ENCODE assay signal across 9 cellular contexts in the genomic region with DNA sequence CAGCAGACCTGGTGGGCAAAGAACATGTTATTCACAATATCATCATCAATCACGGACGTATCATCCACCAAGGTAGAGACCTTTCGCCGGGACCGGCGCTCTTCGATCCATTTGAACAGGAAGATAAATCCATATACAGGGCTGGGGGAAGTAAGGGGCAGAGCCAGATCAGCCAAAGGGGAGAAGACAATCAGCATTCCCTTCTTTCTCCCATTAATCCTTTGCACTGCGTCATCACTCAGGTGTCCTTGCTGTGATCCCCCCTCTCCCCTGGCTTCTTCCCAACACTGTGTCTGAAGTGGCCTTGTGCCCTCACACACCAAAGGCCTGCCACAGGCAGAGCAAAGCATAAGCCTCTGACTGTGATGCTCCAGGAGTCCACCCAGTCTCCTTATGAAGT. TPM values are rescaled to one million over a fixed set of nuclear protein-coding genes. Genes with fewer than 3 reads are reported as not detected.
DNase-seq lines count a peak whose midpoint lies in the region; FAIRE-seq and TF ChIP-seq lines count a peak whose summit lies in the region.
"Had no signal": no experiment of that assay in that cellular context is flagged by ENCODE, and none has a peak within 500 bp of the region (broad histone marks: within the 10 kb centered on the region; RNA-seq: fewer than 3 reads in every experiment).

No MANE protein-coding gene starts in this region.

- peak overlapping the region; percentile 91 for H3K4me2 ChIP-seq in GM23248 (ENCODE audit: unreplicated experiment)

- H2AFZ ChIP-seq in GM23248: no peak overlapping the region

- H3K9me2 ChIP-seq in GM23248 (ENCODE audit: insufficient read depth): no peaks in the 10 kb centered on the region

- in situ Hi-C loops in GM23248 (cut with MboI): no loop called here

- intact Hi-C loops in esophagus muscularis mucosa (cut with DNase I): no loop called here

- H3K4me3 ChIP-seq in GM23248 (peak overlapping the region; percentile 95), SK-N-MC (peak overlapping the region; percentile 83; the same call in 1 of the 2 replicates), esophagus muscularis mucosa (peak overlapping the region; percentile 89 to 98 (median 92)), retinal pigment epithelial cell (ENCODE audit: low read length) (peak overlapping the region; percentile 94)

- H3K27ac ChIP-seq in GM23248: no peak overlapping the region
- no peak overlapping the region for H3K27ac ChIP-seq in SK-N-MC
- H3K27ac ChIP-seq in esophagus muscularis mucosa (replicated peaks in 1 of 4): no peak overlapping the region

- H3K9me3 ChIP-seq in GM23248 (ENCODE audit: low read depth): no peaks in the 10 kb centered on the region
- H3K9me3 ChIP-seq in SK-N-MC (ENCODE audit: low read depth, low read length): no peaks in the 10 kb centered on the region
- H3K9me3 ChIP-seq in esophagus muscularis mucosa: no peaks in the 10 kb centered on the region

- peaks cover 12% of the 10 kb centered on the region for H3F3A ChIP-seq in GM23248 (ENCODE audit: insufficient read depth)

- no peak for TF ChIP-seq POLR2A in esophagus muscularis mucosa (IDR thresholded peaks at IDR 0.05; ENCODE audit: low read depth)

- 85 to 87% methylated on average over 8 of the region's 8 CpGs for WGBS in GM23248 (ENCODE audit: low coverage in 1 of 2, low lambda C conversion rate in 2 of 2, missing lambda C conversion rate in 2 of 2), 2 experiments
- WGBS in esophagus muscularis mucosa: 95% methylated on average over 7 of the region's 8 CpGs

- H3K79me2 ChIP-seq in GM23248 (ENCODE audit: insufficient read depth): peaks cover 60% of the 10 kb centered on the region

- TF ChIP-seq CTCF in esophagus muscularis mucosa (IDR thresholded peaks at IDR 0.05): no peak
- no peak for TF ChIP-seq CTCF in retinal pigment epithelial cell (conservative IDR thresholded peaks at IDR 0.05; ENCODE audit: low read depth, low read length)

- H3K36me3 ChIP-seq in GM23248 (ENCODE audit: low read depth): peaks cover 6% of the 10 kb centered on the region; the same call in 1 of the 2 replicates
- peaks cover 4% of the 10 kb centered on the region; the same call in 1 of the 2 replicates for H3K36me3 ChIP-seq in SK-N-MC (ENCODE audit: insufficient read depth, low read length)
- peaks cover 22 to 51% (median 49%) of the 10 kb centered on the region in 4 donors for H3K36me3 ChIP-seq in esophagus muscularis mucosa

- peaks cover 21% of the 10 kb centered on the region for H3K4me1 ChIP-seq in GM23248 (ENCODE audit: insufficient read depth)
- H3K4me1 ChIP-seq in esophagus muscularis mucosa: peaks cover 33 to 65% (median 52%) of the 10 kb centered on the region in 4 donors

- TF ChIP-seq EP300 in esophagus muscularis mucosa (IDR thresholded peaks at IDR 0.05): no peak

- no peaks in the 10 kb centered on the region for H3K27me3 ChIP-seq in GM23248 (replicated peaks; ENCODE audit: insufficient read depth)
- H3K27me3 ChIP-seq in esophagus muscularis mucosa: no peaks in the 10 kb centered on the region

- no peak for FAIRE-seq in urothelium cell line (lab: Jason Lieb, UNC)
- FAIRE-seq: RCC 7860 had no signal

- no peak for DNase-seq in GM23248
- DNase-seq in SK-N-MC (ENCODE audit: low read depth, low spot score): no peak
- no peak for DNase-seq in esophagus muscularis mucosa (ENCODE audit: extremely low spot score)
- no peak for DNase-seq in retinal pigment epithelial cell (ENCODE audit: low read depth)
- DNase-seq in T1000 (lab: John Stamatoyannopoulos, UW): no peak
- DNase-seq in urothelium cell line (ENCODE audit: low spot score): no peak
- DNase-seq in NCI-H187 (lab: John Stamatoyannopoulos, UW): no peak
- no peak for DNase-seq in islet precursor cell

- H3K9ac ChIP-seq in GM23248 (peak overlapping the region; percentile 99), SK-N-MC (ENCODE audit: insufficient read length) (no peak overlapping the region)

- no peaks in the 10 kb centered on the region for H4K20me1 ChIP-seq in GM23248 (ENCODE audit: insufficient read depth)

RNA-seq across cellular contexts. Expression of gene BAP1, which starts 1.3 kb away (rescaled TPM):
- 55.4 and 59.8 TPM in 2 replicates for total RNA-seq in GM23248 (2014; rRNA removed; shearing (Covaris generic))
- 16.3 and 19.4 TPM in 2 replicates for polyA plus RNA-seq in GM23248 (2016; fragmentation: Nextera tagmentation; extraction: Ambion mirVana)
- 10 to 100 TPM; 51.5 to 82.9 (median 72.7) TPM for total RNA-seq in esophagus muscularis mucosa

RNA-seq across cellular contexts. Expression of gene PHF7, which starts 2.0 kb away (rescaled TPM):
- 5.3 and 5.4 TPM in 2 replicates for total RNA-seq in GM23248 (2014; rRNA removed; shearing (Covaris generic))
- 4.7 and 5.6 TPM in 2 replicates for polyA plus RNA-seq in GM23248 (2016; fragmentation: Nextera tagmentation; extraction: Ambion mirVana)
- 10 to 100 TPM in 1 of 4 donors, 1 to 10 TPM in 3; 7.0 to 22.0 (median 8.2) TPM for total RNA-seq in esophagus muscularis mucosa

RNA-seq across cellular contexts. Expression of gene SEMA3G, which starts 36.4 kb away (rescaled TPM):
- not detected in 2 replicates for total RNA-seq in GM23248 (2014; rRNA removed; shearing (Covaris generic))
- 0.06 and 0.21 TPM in 2 replicates for polyA plus RNA-seq in GM23248 (2016; fragmentation: Nextera tagmentation; extraction: Ambion mirVana)
- total RNA-seq in esophagus muscularis mucosa: 10 to 100 TPM in 3 of 4 donors, 1 to 10 TPM in 1; 7.1 to 39.2 (median 22.2) TPM

RNA-seq across cellular contexts. Expression of gene TNNC1, which starts 45.4 kb away (rescaled TPM):
- not detected in 2 replicates for total RNA-seq in GM23248 (2014; rRNA removed; shearing (Covaris generic))
- 0.38 TPM in 1 of 2 replicates, not detected in the other for polyA plus RNA-seq in GM23248 (2016; fragmentation: Nextera tagmentation; extraction: Ambion mirVana)
- 1 to 10 TPM in 3 of 4 donors, not detected in 1; 1.2 to 7.1 (median 4.0) TPM for total RNA-seq in esophagus muscularis mucosa

RNA-seq across cellular contexts. Expression of gene NISCH, which starts 46.9 kb away (rescaled TPM):
- 53.7 and 70.4 TPM in 2 replicates for total RNA-seq in GM23248 (2014; rRNA removed; shearing (Covaris generic))
- 31.8 and 32.8 TPM in 2 replicates for polyA plus RNA-seq in GM23248 (2016; fragmentation: Nextera tagmentation; extraction: Ambion mirVana)
- total RNA-seq in esophagus muscularis mucosa: 100 to 1,000 TPM in 2 of 4 donors, 10 to 100 TPM in 2; 71.9 to 110 (median 88.0) TPM
